13 cellular contexts compared by ENCODE assay signal in the genomic region with DNA sequence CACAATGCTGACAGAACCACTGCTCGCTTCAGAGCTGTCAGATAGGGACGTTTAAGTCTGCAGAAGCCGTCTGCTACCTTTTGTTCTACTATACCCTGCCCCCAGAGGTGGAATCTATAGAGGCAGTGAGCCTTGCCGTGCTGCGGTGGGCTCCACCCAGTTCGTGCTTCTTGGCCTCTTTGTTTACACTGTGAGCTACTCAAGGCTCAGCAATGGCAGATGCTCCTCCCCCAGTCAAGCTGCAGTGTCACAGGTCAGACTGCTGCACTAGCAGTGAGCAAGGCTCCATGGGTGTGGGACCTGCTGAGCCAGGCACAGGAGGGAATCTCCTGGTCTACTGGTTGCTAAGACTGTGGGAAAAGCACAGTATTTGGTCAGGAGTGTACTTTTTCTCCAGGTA. TPM values are rescaled to one million over a fixed set of nuclear protein-coding genes. Genes with fewer than 3 reads are reported as not detected.
DNase-seq lines count a peak whose midpoint lies in the region; ATAC-seq, FAIRE-seq and TF ChIP-seq lines count a peak whose summit lies in the region.
"Had no signal": no experiment of that assay in that cellular context is flagged by ENCODE, and none has a peak within 500 bp of the region (broad histone marks: within the 10 kb centered on the region; RNA-seq: fewer than 3 reads in every experiment).

No MANE protein-coding gene starts in this region.

- peak overlapping the region; percentile 39 for H3K27ac Mint-ChIP-seq in glutamatergic neuron (ENCODE audit: unreplicated experiment)
- H3K27ac Mint-ChIP-seq: brain, natural killer cell had no signal

- H3K27me3 ChIP-seq in Panc1 (ENCODE audit: control insufficient read depth, insufficient read depth, low read length), result no peaks in the 10 kb centered on the region
- H3K27me3 ChIP-seq: BLaER1 treated with 17β-estradiol and CSF1 and Interleukin-3, amounts not matched to agents 10 nM and 100 nM; SJCRH30 had no signal

- H3K4me3 ChIP-seq in Panc1 (ENCODE audit: low read depth in 2 of 2, low read length in 2 of 2), result no peak overlapping the region
- H3K4me3 ChIP-seq: BLaER1 treated with 17β-estradiol and CSF1 and Interleukin-3, amounts not matched to agents 10 nM and 100 nM; SJCRH30 had no signal

- H3K9me3 Mint-ChIP-seq in glutamatergic neuron (ENCODE audit: unreplicated experiment), result peaks cover 18% of the 10 kb centered on the region

- in situ Hi-C loops in Panc1 (cut with HindIII; ENCODE audit: low pct_unique_long_range_greater_than_20kb, low sequenced_read_pairs), result no loop called here

- no peak overlapping the region for H3K27ac ChIP-seq in Panc1 (ENCODE audit: low read length)
- H3K27ac ChIP-seq: BLaER1 treated with 17β-estradiol and CSF1 and Interleukin-3, amounts not matched to agents 10 nM and 100 nM; SJCRH30 had no signal

- BruUV-seq in Panc1 (replicated peaks; lab: Mats Ljungman, UMichigan), result no TSS peak

- no peak overlapping the region for H3K4me3 Mint-ChIP-seq in glutamatergic neuron (ENCODE audit: unreplicated experiment)
- H3K4me3 Mint-ChIP-seq: brain, natural killer cell had no signal

- H3K9me3 ChIP-seq in Panc1 (ENCODE audit: control insufficient read depth, insufficient read depth, low read depth, low read length), result no peaks in the 10 kb centered on the region
- H3K9me3 ChIP-seq: SJCRH30 had no signal

- H3K4me1 ChIP-seq in Panc1 (ENCODE audit: control insufficient read depth, insufficient read depth, low read length), result no peaks in the 10 kb centered on the region
- H3K4me1 ChIP-seq: BLaER1 treated with 17β-estradiol and CSF1 and Interleukin-3, amounts not matched to agents 10 nM and 100 nM had no signal

- peak; percentile 80 for DNase-seq in COLO668 (lab: John Stamatoyannopoulos, UW; ENCODE audit: unreplicated experiment)
- peak; percentile 5 for DNase-seq in HTR-8/SVneo (ENCODE audit: insufficient read length, low spot score)
- DNase-seq in Panc1 (ENCODE audit: low read depth, low spot score), result peak; percentile 13
- DNase-seq in glutamatergic neuron, result peak; percentile 59
- no peak for DNase-seq in activated gamma-delta T cell (lab: John Stamatoyannopoulos, UW)
- no peak for DNase-seq in NCI-H2029 treated with DMSO at 0.1 percent for 48 hours (lab: John Stamatoyannopoulos, UW)
- no peak for DNase-seq in omental fat pad (ENCODE audit: low spot score)
- no peak for DNase-seq in activated naive CD4-positive, alpha-beta T cell (lab: John Stamatoyannopoulos, UW)
- DNase-seq: natural killer cell; SJCRH30; stimulated activated CD4-positive, alpha-beta T cell treated with anti-CD3 and anti-CD28 coated beads, Interleukin-4, amount 100 ng/mL, for 4 hours had no signal

- H3K36me3 ChIP-seq in Panc1 (ENCODE audit: control insufficient read depth, insufficient read depth, low read length), result no peaks in the 10 kb centered on the region
- H3K36me3 ChIP-seq: BLaER1 treated with 17β-estradiol and CSF1 and Interleukin-3, amounts not matched to agents 10 nM and 100 nM; SJCRH30 had no signal

- no peak for FAIRE-seq in HTR-8/SVneo (lab: Jason Lieb, UNC)

- CTCF ChIA-PET in Panc1 (lab: Charles Lee), result no interaction called here

- intact Hi-C loops in Panc1 (cut with micrococcal nuclease; ENCODE audit: unreplicated experiment), result no loop called here

- peaks cover 26% of the 10 kb centered on the region for H3K36me3 Mint-ChIP-seq in glutamatergic neuron (ENCODE audit: unreplicated experiment)
- H3K36me3 Mint-ChIP-seq: natural killer cell had no signal

- peaks cover 3% of the 10 kb centered on the region for H3K27me3 Mint-ChIP-seq in glutamatergic neuron (ENCODE audit: unreplicated experiment)
- H3K27me3 Mint-ChIP-seq: brain had no signal

- POLR2A ChIA-PET in Panc1 (lab: Charles Lee), result no interaction called here

- ATAC-seq in Panc1, result no peak
- ATAC-seq in omental fat pad (ENCODE audit: low FRiP score), result no peak
- ATAC-seq: natural killer cell had no signal

- TF ChIP-seq CTCF in Panc1 (IDR thresholded peaks at IDR 0.05), result no peak
- TF ChIP-seq CTCF in glutamatergic neuron (IDR thresholded peaks at IDR 0.05; ENCODE audit: partially characterized antibody, unreplicated experiment), result no peak
- TF ChIP-seq CTCF in omental fat pad (IDR thresholded peaks at IDR 0.05), result no peak

- H3K4me1 Mint-ChIP-seq in glutamatergic neuron (ENCODE audit: low read depth, unreplicated experiment), result peaks cover 17% of the 10 kb centered on the region
- H3K4me1 Mint-ChIP-seq: natural killer cell had no signal

RNA-seq across cellular contexts. Expression of a gene that starts 47.1 kb away (rescaled TPM):
- total RNA-seq in Panc1 (2021; ENCODE audit: unreplicated experiment) (3.0 TPM), glutamatergic neuron (ENCODE audit: unreplicated experiment) (6.8 TPM), omental fat pad (10 to 100 TPM; 10.3 to 43.3 (median 21.5) TPM)
- polyA plus RNA-seq in Panc1 (2012; ENCODE audit: insufficient read length), result 1.4 TPM

RNA-seq across cellular contexts. Expression of a gene that starts 47.1 kb away (rescaled TPM):
- total RNA-seq in Panc1 (2021; ENCODE audit: unreplicated experiment) (53.6 TPM), glutamatergic neuron (ENCODE audit: unreplicated experiment) (56.0 TPM), omental fat pad (100 to 1,000 TPM in 1 of 4 donors, 10 to 100 TPM in 3; 61.1 to 123 (median 75.1) TPM)
- polyA plus RNA-seq in Panc1 (2012; ENCODE audit: insufficient read length), result 34.4 TPM

Comparison
In these comparisons a context has a peak if more than half of its experiments do, and no peak if none do; other contexts are left out.
1. DNase-seq: peak in COLO668 (single experiment), HTR-8/SVneo (single experiment), Panc1 (single experiment) and glutamatergic neuron (single experiment); none in activated gamma-delta T cell (single experiment), NCI-H2029 treated with DMSO at 0.1 percent for 48 hours (single experiment), omental fat pad (single experiment) and activated naive CD4-positive, alpha-beta T cell (0 of 4).